24 cellular contexts compared by ENCODE assay signal in genomic region chr3:57890874-57891273, GRCh38.
DNase-seq lines count a peak whose midpoint lies in the region; TF ChIP-seq lines count a peak whose summit lies in the region.
"Had no signal": no experiment of that assay in that cellular context is flagged by ENCODE, and none has a peak within 500 bp of the region (broad histone marks: within the 10 kb centered on the region; RNA-seq: fewer than 3 reads in every experiment).

No MANE protein-coding gene starts in this region.

- no peak overlapping the region for H2BK5ac ChIP-seq in neuronal stem cell (ENCODE audit: low read length)

- H3K4me2 ChIP-seq in fibroblast of lung (ENCODE audit: extremely low read depth, insufficient read depth, low read length): no peak overlapping the region
- no peak overlapping the region for H3K4me2 ChIP-seq in neuronal stem cell (ENCODE audit: insufficient read depth, low read length, poor library complexity, severe bottlenecking)

- 89 to 96% methylated on average over 2 of the region's 2 CpGs for WGBS in thyroid gland, 2 donors
- WGBS in neuronal stem cell (ENCODE audit: extremely low coverage in 2 of 2, insufficient read length in 2 of 2, insufficient replicate concordance in 1 of 2), 2 donors: no CpG with 5 or more reads among the region's 2 CpGs

- no peaks in the 10 kb centered on the region for H3K79me2 ChIP-seq in fibroblast of lung (ENCODE audit: control insufficient read depth, insufficient read depth, low read length)

- no peak overlapping the region for H3K14ac ChIP-seq in neuronal stem cell (ENCODE audit: low read length)

- H3K4me1 ChIP-seq in fibroblast of lung (ENCODE audit: control insufficient read depth, extremely low read depth, insufficient read depth, low read length): no peaks in the 10 kb centered on the region
- H3K4me1 ChIP-seq in muscle layer of duodenum (ENCODE audit: control insufficient read depth in 1 of 2, insufficient read depth in 2 of 2, low read length in 2 of 2): peaks cover 0 to 7% of the 10 kb centered on the region in 2 donors
- peaks cover 7 to 11% of the 10 kb centered on the region in 2 donors for H3K4me1 ChIP-seq in thyroid gland
- no peaks in the 10 kb centered on the region for H3K4me1 ChIP-seq in neuronal stem cell (ENCODE audit: control insufficient read depth in 2 of 2, insufficient read depth in 1 of 2, low read depth in 1 of 2, low read length in 2 of 2)
- H3K4me1 ChIP-seq: left lung, SJCRH30 had no signal

- H4K20me1 ChIP-seq in fibroblast of lung (ENCODE audit: control insufficient read depth, extremely low read depth, insufficient read depth, low read length): no peaks in the 10 kb centered on the region

- no peak for TF ChIP-seq POLR2A in thyroid gland (IDR thresholded peaks at IDR 0.05)

- H2BK15ac ChIP-seq in neuronal stem cell (ENCODE audit: low read length): no peak overlapping the region

- H3K9ac ChIP-seq in fibroblast of lung (ENCODE audit: insufficient read depth, low read length) (no peak overlapping the region), neuronal stem cell (ENCODE audit: low read depth, low read length, poor library complexity) (no peak overlapping the region)

- no peak overlapping the region for H2AK5ac ChIP-seq in neuronal stem cell (ENCODE audit: low read depth, low read length)

- no peak overlapping the region for H2BK120ac ChIP-seq in neuronal stem cell (ENCODE audit: low read depth, low read length)

- H4K8ac ChIP-seq in neuronal stem cell (ENCODE audit: low read depth, low read length): no peak overlapping the region

- no peak overlapping the region for H4K91ac ChIP-seq in neuronal stem cell (ENCODE audit: low read depth, low read length, poor library complexity)

- no peaks in the 10 kb centered on the region for H3K27me3 ChIP-seq in fibroblast of lung (ENCODE audit: control insufficient read depth, insufficient read depth, low read length)
- H3K27me3 ChIP-seq in muscle layer of duodenum (ENCODE audit: low read depth, low read length): no peaks in the 10 kb centered on the region
- H3K27me3 ChIP-seq in thyroid gland: no peaks in the 10 kb centered on the region
- no peaks in the 10 kb centered on the region for H3K27me3 ChIP-seq in neuronal stem cell (ENCODE audit: control insufficient read depth in 3 of 3, insufficient read depth in 3 of 3, low read depth in 1 of 3, low read length in 3 of 3)
- H3K27me3 ChIP-seq: left lung, SJCRH30 had no signal

- no peak overlapping the region for H3K23ac ChIP-seq in neuronal stem cell (ENCODE audit: low read depth, low read length, poor library complexity)

- H3K27ac ChIP-seq in fibroblast of lung (ENCODE audit: insufficient read depth, low read length) (no peak overlapping the region), muscle layer of duodenum (ENCODE audit: low read length) (peak overlapping the region; percentile 95), thyroid gland (peak overlapping the region; percentile 67 to 95 (median 83)), neuronal stem cell (replicated peaks; ENCODE audit: low read length) (no peak overlapping the region)
- H3K27ac ChIP-seq: left lung, SJCRH30 had no signal

- TF ChIP-seq CTCF in fibroblast of lung (conservative IDR thresholded peaks at IDR 0.05 in 1 of 2, IDR thresholded peaks at IDR 0.05 in 1 of 2; ENCODE audit: low read depth in 1 of 2, low read length in 2 of 2) (no peak), thyroid gland (IDR thresholded peaks at IDR 0.05) (no peak), foreskin fibroblast (IDR thresholded peaks at IDR 0.05; ENCODE audit: low read depth, low read length) (no peak), GM20000 (IDR thresholded peaks at IDR 0.05; ENCODE audit: extremely low read depth, missing control alignments) (no peak)

- H3K4me3 ChIP-seq in fibroblast of lung (replicated peaks in 1 of 4; ENCODE audit: control extremely low read depth in 1 of 4, insufficient read depth in 1 of 4, low read depth in 3 of 4, low read length in 4 of 4) (no peak overlapping the region), muscle layer of duodenum (ENCODE audit: low read depth in 1 of 2, low read length in 2 of 2) (peak overlapping the region; percentile 59 to 63), thyroid gland (replicated peaks in 1 of 3) (no peak overlapping the region), foreskin fibroblast (ENCODE audit: low read depth in 1 of 2, low read length in 2 of 2) (no peak overlapping the region), neuronal stem cell (ENCODE audit: low read length in 2 of 2) (no peak overlapping the region)
- H3K4me3 ChIP-seq: left lung, mucosa of descending colon, SJCRH30 had no signal

- H3K9me3 ChIP-seq in fibroblast of lung (ENCODE audit: control insufficient read depth, insufficient read depth, low read depth, low read length) (no peaks in the 10 kb centered on the region), muscle layer of duodenum (ENCODE audit: control insufficient read depth in 1 of 2, low read length in 2 of 2) (no peaks in the 10 kb centered on the region), thyroid gland (no peaks in the 10 kb centered on the region), neuronal stem cell (replicated peaks in 1 of 2; ENCODE audit: control insufficient read depth in 2 of 2, insufficient read depth in 1 of 2, low read depth in 1 of 2, low read length in 2 of 2) (no peaks in the 10 kb centered on the region)
- H3K9me3 ChIP-seq: left lung, mucosa of descending colon, SJCRH30 had no signal

- no peak overlapping the region for H2AFZ ChIP-seq in fibroblast of lung (ENCODE audit: low read length)
- H2AFZ ChIP-seq in neuronal stem cell (ENCODE audit: low read length): no peak overlapping the region

- intact Hi-C loops in thyroid gland (cut with DNase I): no loop called here

- no peak overlapping the region for H3K4ac ChIP-seq in neuronal stem cell (ENCODE audit: low read length)

- H3K36me3 ChIP-seq in fibroblast of lung (ENCODE audit: control insufficient read depth, insufficient read depth, low read length) (no peaks in the 10 kb centered on the region), muscle layer of duodenum (ENCODE audit: control insufficient read depth in 1 of 2, insufficient read depth in 2 of 2, low read length in 2 of 2) (no peaks in the 10 kb centered on the region), thyroid gland (peaks cover 0 to 4% of the 10 kb centered on the region in 2 donors), neuronal stem cell (replicated peaks in 1 of 2; ENCODE audit: control insufficient read depth in 2 of 2, insufficient read depth in 2 of 2, low read length in 2 of 2) (peaks cover 0 to 9% of the 10 kb centered on the region in 2 donors)
- H3K36me3 ChIP-seq: SJCRH30 had no signal

- peaks cover 2% of the 10 kb centered on the region for H3K79me1 ChIP-seq in neuronal stem cell (ENCODE audit: low read depth, low read length)

- no peak overlapping the region for H2BK12ac ChIP-seq in neuronal stem cell (ENCODE audit: low read length)

- peak; percentile 1 for DNase-seq in M059J (ENCODE audit: low read depth)
- peak; percentile 59 to 84 for DNase-seq in fibroblast of lung (ENCODE audit: low read depth in 2 of 2)
- no peak for DNase-seq in thyroid gland
- DNase-seq in foreskin fibroblast: no peak
- no peak for DNase-seq in neuronal stem cell (ENCODE audit: low spot score)
- no peak for DNase-seq in GM20000 (ENCODE audit: low spot score)
- no peak for DNase-seq in T-helper 9 cell
- DNase-seq: activated B cell treated with CpG ODN at 0.5 μM for 24 hours; activated CD8-positive, alpha-beta T cell treated with anti-CD3 and anti-CD28 coated beads for 36 hours; activated naive CD8-positive, alpha-beta T cell treated with anti-CD3 and anti-CD28 coated beads for 36 hours; activated T-cell treated with anti-CD3 and anti-CD28 coated beads, Interleukin-2, amount 50 U/mL, for 4 hours; Calu3; effector memory CD8-positive, alpha-beta T cell; left lung; mucosa of descending colon; NCI-H1436; NCI-H69; nucleus accumbens; OCI-M1; SJCRH30; small intestine; stimulated activated CD4-positive, alpha-beta T cell treated with anti-CD3 and anti-CD28 coated beads, Interleukin-4, amount 100 ng/mL, for 1 hour; T-helper 2 cell had no signal

- no peak overlapping the region for H3K18ac ChIP-seq in neuronal stem cell (ENCODE audit: low read length)

Comparison
In these comparisons a context has a peak if more than half of its experiments do, and no peak if none do; other contexts are left out.
1. DNase-seq: peak in M059J (single experiment) and fibroblast of lung (2 of 2); none in thyroid gland (0 of 2), foreskin fibroblast (0 of 2), neuronal stem cell (single experiment), GM20000 (single experiment) and T-helper 9 cell (single experiment).
2. H3K27ac ChIP-seq: peak in muscle layer of duodenum (single experiment) and thyroid gland (3 of 3); none in fibroblast of lung (single experiment) and neuronal stem cell (single experiment).
3. H3K4me3 ChIP-seq: peak in muscle layer of duodenum (2 of 2); none in fibroblast of lung (0 of 4), thyroid gland (0 of 3), foreskin fibroblast (0 of 2) and neuronal stem cell (0 of 2).